Comparison of ENCODE assay signal across 2 cellular contexts in genomic region chr12:123102781-123103503, GRCh38.
TF ChIP-seq lines count a peak whose summit lies in the region.

No MANE protein-coding gene starts in this region.

TF ChIP-seq in IMR-90, 13 proteins besides CTCF, POLR2A, EP300 and RAD21:
- no peak for TF ChIP-seq RCOR1 (IDR thresholded peaks at IDR 0.05; ENCODE audit: insufficient replicate concordance, low read length)
- TF ChIP-seq NFE2L2 (IDR thresholded peaks at IDR 0.05; ENCODE audit: low read depth, low read length): no peak
- no peak for TF ChIP-seq USF2 (IDR thresholded peaks at IDR 0.05; ENCODE audit: low read depth, low read length)
- TF ChIP-seq CHD1 (IDR thresholded peaks at IDR 0.05; ENCODE audit: low read depth, low read length): no peak
- TF ChIP-seq RFX5 (IDR thresholded peaks at IDR 0.05; ENCODE audit: low read depth, low read length): no peak
- no peak for TF ChIP-seq ELK1 (IDR thresholded peaks at IDR 0.05; ENCODE audit: borderline replicate concordance, low read depth, low read length)
- TF ChIP-seq BHLHE40 (IDR thresholded peaks at IDR 0.05; ENCODE audit: low read depth, low read length): no peak
- no peak for TF ChIP-seq MAFK (IDR thresholded peaks at IDR 0.05; ENCODE audit: low read depth, low read length)
- no peak for TF ChIP-seq MXI1 (IDR thresholded peaks at IDR 0.05; ENCODE audit: borderline replicate concordance, low read depth, low read length)
- TF ChIP-seq MAZ (IDR thresholded peaks at IDR 0.05; ENCODE audit: borderline replicate concordance, low read depth, low read length): no peak
- no peak for TF ChIP-seq SMC3 (IDR thresholded peaks at IDR 0.05; ENCODE audit: low read depth, low read length)
- TF ChIP-seq FOS (IDR thresholded peaks at IDR 0.05; ENCODE audit: low read depth, low read length): no peak
- TF ChIP-seq CEBPB (IDR thresholded peaks at IDR 0.05; ENCODE audit: low read depth, low read length): no peak
TF ChIP-seq in IMR-90: peak in this region for 0.

TF ChIP-seq in H1, 55 proteins besides CTCF, POLR2A, EP300 and RAD21:
- TF ChIP-seq SRF (IDR thresholded peaks at IDR 0.05; ENCODE audit: low read depth, low read length) (no peak), ATF2 (IDR thresholded peaks at IDR 0.05; ENCODE audit: low read length) (no peak), JUND (IDR thresholded peaks at IDR 0.05; ENCODE audit: low read length) (no peak), MAFK (IDR thresholded peaks at IDR 0.05; ENCODE audit: low read depth, low read length) (no peak), ATF3 (IDR thresholded peaks at IDR 0.05; ENCODE audit: insufficient read depth, low read depth, low read length) (no peak), SIRT6 (IDR thresholded peaks at IDR 0.05; ENCODE audit: low read length) (no peak)
TF ChIP-seq in H1: peak in this region for 0.
